ENCODE assay signal across 15 cellular contexts in the genomic region with DNA sequence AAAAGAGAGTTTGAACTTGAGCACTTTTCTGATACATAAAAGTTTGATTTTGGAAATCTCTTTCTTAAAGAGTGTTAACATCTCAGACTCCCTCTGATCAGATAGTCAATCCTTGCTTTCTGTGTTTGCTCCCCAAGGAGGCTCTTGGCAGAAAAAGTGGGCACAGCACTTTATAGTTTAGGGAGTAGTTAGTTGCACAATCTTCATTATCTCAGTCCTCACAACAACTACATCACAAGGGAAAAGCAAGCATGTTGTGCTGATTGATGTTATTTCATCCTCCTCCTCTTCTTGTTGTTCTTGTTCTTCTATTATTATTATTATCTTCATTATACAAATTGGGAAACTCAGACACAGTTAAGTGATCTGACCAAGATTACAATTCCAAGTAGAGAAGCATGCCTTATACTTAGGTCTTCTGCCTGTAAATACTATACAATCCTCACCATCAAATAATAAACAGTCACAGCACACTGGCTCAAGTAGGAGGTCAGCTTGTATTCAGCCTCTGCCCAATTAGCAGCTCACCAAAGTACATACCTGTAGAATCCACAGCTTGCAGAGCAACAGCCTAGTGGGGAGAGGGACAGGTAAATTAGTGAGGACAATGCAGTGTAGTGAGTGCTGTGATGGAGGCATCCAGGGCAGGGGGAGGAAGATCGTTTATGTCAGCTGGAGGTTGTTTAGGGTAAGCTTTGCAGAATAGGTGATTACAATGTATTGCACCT.
"Had no signal": no experiment of that assay in that cellular context is flagged by ENCODE, and none has a peak within 500 bp of the region (broad histone marks: within the 10 kb centered on the region; RNA-seq: fewer than 3 reads in every experiment).

No MANE protein-coding gene starts in this region.

- H3K27me3 Mint-ChIP-seq: activated B cell treated with CpG ODN at 0.5 μM for 24 hours; activated CD4-positive, alpha-beta T cell treated with anti-CD3 and anti-CD28 coated beads, Interleukin-2, amount 10 ng/mL, durations not matched to agents 24 days and 14 days; central memory CD8-positive, alpha-beta T cell; stimulated activated memory B cell treated with anti-CD40 and anti-IgM and Interleukin-4, amounts not matched to agents 10 μg/mL and 1 μg/mL and 100 μg/mL, for 72 hours had no signal

- H3K4me2 ChIP-seq: neural progenitor cell had no signal

- H2AFZ ChIP-seq: neural progenitor cell had no signal

- H3K4me1 ChIP-seq: neural progenitor cell had no signal

- ATAC-seq: activated CD8-positive, alpha-beta T cell treated with anti-CD3 and anti-CD28 coated beads, Interleukin-2, amount 10 ng/mL, durations not matched to agents 7 days and 5 days; activated naive CD4-positive, alpha-beta T cell treated with anti-CD3 and anti-CD28 coated beads, Interleukin-2, amount 50 U/mL, for 72 hours; left colon; stimulated activated memory B cell treated with anti-CD40 and anti-IgM and Interleukin-4, amounts not matched to agents 10 μg/mL and 1 μg/mL and 100 μg/mL, for 72 hours had no signal

- H3K4me1 Mint-ChIP-seq: activated B cell treated with CpG ODN at 0.5 μM for 24 hours; activated CD4-positive, alpha-beta T cell treated with anti-CD3 and anti-CD28 coated beads, Interleukin-2, amount 10 ng/mL, durations not matched to agents 24 days and 14 days; central memory CD8-positive, alpha-beta T cell; neural progenitor cell; stimulated activated memory B cell treated with anti-CD40 and anti-IgM and Interleukin-4, amounts not matched to agents 10 μg/mL and 1 μg/mL and 100 μg/mL, for 72 hours had no signal

- H3K9ac ChIP-seq: neural progenitor cell had no signal

- H3K4me3 ChIP-seq: neural progenitor cell had no signal

- DNase-seq: activated B cell treated with CpG ODN at 0.5 μM for 24 hours; activated CD4-positive, alpha-beta T cell treated with anti-CD3 and anti-CD28 coated beads, Interleukin-2, amount 10 ng/mL, durations not matched to agents 24 days and 14 days; activated CD8-positive, alpha-beta memory T cell treated with anti-CD3 and anti-CD28 coated beads, Interleukin-2, amount 50 U/mL, for 4 hours; activated CD8-positive, alpha-beta T cell treated with anti-CD3 and anti-CD28 coated beads, Interleukin-2, amount 10 ng/mL, durations not matched to agents 7 days and 5 days; activated gamma-delta T cell; activated T-cell treated with anti-CD3 and anti-CD28 coated beads, Interleukin-2, amount 50 U/mL, for 48 hours; effector memory CD4-positive, alpha-beta T cell; foreskin melanocyte; left colon; stimulated activated CD4-positive, alpha-beta T cell treated with anti-CD3 and anti-CD28 coated beads, Interleukin-2, amount 100 ng/mL, for 48 hours had no signal

- H3K27ac ChIP-seq: neural progenitor cell had no signal

- H3K36me3 ChIP-seq: neural progenitor cell had no signal

- H3K27me3 ChIP-seq: neural progenitor cell had no signal

- H3K27ac Mint-ChIP-seq: activated B cell treated with CpG ODN at 0.5 μM for 24 hours; activated CD4-positive, alpha-beta T cell treated with anti-CD3 and anti-CD28 coated beads, Interleukin-2, amount 10 ng/mL, durations not matched to agents 24 days and 14 days; activated CD8-positive, alpha-beta T cell treated with anti-CD3 and anti-CD28 coated beads, Interleukin-2, amount 10 ng/mL, durations not matched to agents 7 days and 5 days; activated naive CD4-positive, alpha-beta T cell treated with anti-CD3 and anti-CD28 coated beads, Interleukin-2, amount 50 U/mL, for 72 hours; brain; neural progenitor cell; stimulated activated memory B cell treated with anti-CD40 and anti-IgM and Interleukin-4, amounts not matched to agents 10 μg/mL and 1 μg/mL and 100 μg/mL, for 72 hours had no signal

- H3K4me3 Mint-ChIP-seq: activated B cell treated with CpG ODN at 0.5 μM for 24 hours; activated CD4-positive, alpha-beta T cell treated with anti-CD3 and anti-CD28 coated beads, Interleukin-2, amount 10 ng/mL, durations not matched to agents 24 days and 14 days; activated CD8-positive, alpha-beta T cell treated with anti-CD3 and anti-CD28 coated beads, Interleukin-2, amount 10 ng/mL, durations not matched to agents 7 days and 5 days; brain; central memory CD8-positive, alpha-beta T cell; neural progenitor cell; stimulated activated memory B cell treated with anti-CD40 and anti-IgM and Interleukin-4, amounts not matched to agents 10 μg/mL and 1 μg/mL and 100 μg/mL, for 72 hours had no signal

- H3K9me3 Mint-ChIP-seq: activated B cell treated with CpG ODN at 0.5 μM for 24 hours; activated CD4-positive, alpha-beta T cell treated with anti-CD3 and anti-CD28 coated beads, Interleukin-2, amount 10 ng/mL, durations not matched to agents 24 days and 14 days; neural progenitor cell; stimulated activated memory B cell treated with anti-CD40 and anti-IgM and Interleukin-4, amounts not matched to agents 10 μg/mL and 1 μg/mL and 100 μg/mL, for 72 hours had no signal

- H3K36me3 Mint-ChIP-seq: activated naive CD4-positive, alpha-beta T cell treated with anti-CD3 and anti-CD28 coated beads, Interleukin-2, amount 50 U/mL, for 72 hours; brain; neural progenitor cell; stimulated activated memory B cell treated with anti-CD40 and anti-IgM and Interleukin-4, amounts not matched to agents 10 μg/mL and 1 μg/mL and 100 μg/mL, for 72 hours had no signal
